In the genomic region with DNA sequence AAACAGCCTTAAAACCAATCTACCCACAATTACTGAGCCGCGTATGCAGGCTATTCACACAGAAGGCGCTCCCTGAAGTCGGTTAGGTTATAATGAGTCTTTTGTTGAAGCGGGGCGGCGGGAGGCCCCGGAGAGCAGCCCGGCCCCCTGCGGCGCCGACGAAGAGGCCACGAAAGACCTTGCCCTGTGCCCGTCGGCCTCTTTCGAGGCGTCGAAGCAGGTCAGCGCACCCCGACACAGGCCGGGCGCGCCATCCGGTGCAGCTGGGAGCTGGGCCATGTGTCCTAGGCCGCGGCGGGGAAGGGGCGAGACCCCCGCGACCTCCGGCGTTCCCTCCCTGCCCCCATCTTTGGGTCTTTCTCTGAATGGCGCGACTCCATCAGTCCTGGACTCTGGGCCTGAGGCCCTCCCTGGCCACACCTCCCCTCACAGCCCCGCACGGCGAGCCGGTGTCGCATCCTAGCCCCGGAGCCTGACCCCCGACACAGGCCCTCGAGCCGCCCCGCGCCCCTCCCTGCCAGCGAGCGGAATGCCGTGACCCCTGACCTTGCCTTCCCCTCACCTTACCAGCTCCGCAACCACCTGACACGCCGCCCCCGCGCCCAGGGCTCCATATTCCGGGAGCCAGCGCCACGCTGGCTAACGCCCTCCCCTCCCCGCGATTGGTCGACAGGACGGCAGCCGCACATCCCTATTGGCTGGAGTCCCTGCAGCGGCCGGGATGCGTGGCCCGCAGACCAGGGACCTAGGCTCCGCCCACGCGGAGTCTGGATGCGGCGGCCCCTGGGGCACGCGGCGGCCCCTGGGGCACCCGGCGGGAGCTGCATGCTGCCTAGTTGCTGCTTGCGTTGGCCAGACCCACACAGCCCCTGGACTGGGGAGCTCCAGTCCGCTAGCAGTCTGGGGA, we compare ENCODE assay signal across 8 cellular contexts.
A peak's percentile ranks its signal among the peaks of the same experiment; 100 is the strongest.
DNase-seq lines count a peak whose midpoint lies in the region; ATAC-seq and FAIRE-seq lines count a peak whose summit lies in the region.

A gene (minus strand): TSS at position 637 of the 907 bp plus-strand sequence. CDS start 15,656 bp downstream, outside the sequence.

- FAIRE-seq in HTR-8/SVneo (lab: Jason Lieb, UNC) = peak; percentile 87

- peak within 1 kb of the TSS; percentile 97 to 100 for H3K4me3 Mint-ChIP-seq in effector memory CD8-positive, alpha-beta T cell
- peak within 1 kb of the TSS; percentile 95 for H3K4me3 Mint-ChIP-seq in memory B cell

- H3K4me1 Mint-ChIP-seq in effector memory CD8-positive, alpha-beta T cell (ENCODE audit: low read depth in 2 of 2) = peaks cover 35 to 42% of the 10 kb centered on the region in 2 donors
- peaks cover 22% of the 10 kb centered on the region for H3K4me1 Mint-ChIP-seq in memory B cell

- DNase-seq in COLO829 (ENCODE audit: low spot score) (peak; percentile 82), HTR-8/SVneo (ENCODE audit: insufficient read length, low spot score) (peak; percentile 96), NOMO-1 treated with DMSO at 0.1 percent for 48 hours (lab: John Stamatoyannopoulos, UW; ENCODE audit: unreplicated experiment) (peak; percentile 89), memory B cell (ENCODE audit: low spot score in 2 of 2) (peak; percentile 79 to 81)
- DNase-seq in activated CD8-positive, alpha-beta memory T cell treated with anti-CD3 and anti-CD28 coated beads for 4 hours (ENCODE audit: low read depth in 2 of 2) = peak; percentile 74 to 88
- peak; percentile 80 to 84 (median 83) for DNase-seq in effector memory CD8-positive, alpha-beta T cell
- peak; percentile 79 for DNase-seq in stimulated activated CD8-positive, alpha-beta memory T cell treated with anti-CD3 and anti-CD28 coated beads, Interleukin-12 subunit alpha, Interleukin-12 subunit beta, amount 100 ng/mL, for 1 hour (ENCODE audit: low read depth)

- peaks cover 6 to 8% of the 10 kb centered on the region in 2 donors for H3K27me3 Mint-ChIP-seq in effector memory CD8-positive, alpha-beta T cell
- H3K27me3 Mint-ChIP-seq in memory B cell = no peaks in the 10 kb centered on the region

- H3K36me3 Mint-ChIP-seq in effector memory CD8-positive, alpha-beta T cell (ENCODE audit: insufficient read depth) = peaks cover 9% of the 10 kb centered on the region
- H3K36me3 Mint-ChIP-seq in memory B cell = no peaks in the 10 kb centered on the region

- peak; percentile 80 for ATAC-seq in GM21367 (IDR thresholded peaks at IDR 0.05; ENCODE audit: unreplicated experiment)
- ATAC-seq in effector memory CD8-positive, alpha-beta T cell (replicated peaks) = peak; percentile 92
- peak; percentile 95 for ATAC-seq in memory B cell (ENCODE audit: low read depth)

- peak within 1 kb of the TSS; percentile 96 for H3K27ac Mint-ChIP-seq in effector memory CD8-positive, alpha-beta T cell
- H3K27ac Mint-ChIP-seq in memory B cell = peak within 1 kb of the TSS; percentile 87

- H3K9me3 Mint-ChIP-seq in effector memory CD8-positive, alpha-beta T cell = no peaks in the 10 kb centered on the region
- H3K9me3 Mint-ChIP-seq in memory B cell = no peaks in the 10 kb centered on the region

Comparison
In these comparisons a context has a peak if more than half of its experiments do, and no peak if none do; other contexts are left out.
1. Peak in every context shown above with its lines: DNase-seq and ATAC-seq.